10 cellular contexts compared by ENCODE assay signal in the genomic region with DNA sequence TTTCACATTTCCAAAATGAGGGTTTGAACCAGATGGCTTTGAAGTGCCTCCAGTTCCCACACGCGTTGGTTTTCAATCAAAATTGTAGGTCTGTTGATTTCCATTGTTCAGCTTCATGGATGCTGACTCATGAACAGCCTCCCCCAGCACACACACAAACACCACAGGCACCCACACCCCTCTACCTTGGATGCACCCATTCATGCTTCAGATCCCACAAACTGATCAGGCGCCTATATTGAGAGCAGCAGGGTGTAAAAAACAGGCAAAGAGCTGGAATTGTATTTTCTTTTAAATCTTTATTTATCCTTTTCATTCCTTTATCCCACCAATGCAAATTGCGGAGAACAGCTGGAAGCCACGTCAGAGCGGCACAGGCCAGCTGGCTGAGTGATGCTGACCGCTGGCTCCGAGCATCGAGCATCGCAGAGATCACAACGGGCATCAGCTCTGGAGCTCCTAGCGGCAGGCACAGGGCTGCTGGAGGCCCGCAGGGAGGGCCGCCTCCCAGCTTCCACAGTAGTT. TPM values are rescaled to one million over a fixed set of nuclear protein-coding genes. Genes with fewer than 3 reads are reported as not detected.
DNase-seq lines count a peak whose midpoint lies in the region; ATAC-seq and TF ChIP-seq lines count a peak whose summit lies in the region.
"Had no signal": no experiment of that assay in that cellular context is flagged by ENCODE, and none has a peak within 500 bp of the region (broad histone marks: within the 10 kb centered on the region; RNA-seq: fewer than 3 reads in every experiment).

No MANE protein-coding gene starts in this region.

- H3K27me3 ChIP-seq in MG63: no peaks in the 10 kb centered on the region
- H3K27me3 ChIP-seq: breast epithelium had no signal

- peak overlapping the region in 2 of 5 experiments; percentile 40 to 48 for H3K4me3 Mint-ChIP-seq in brain

- H3K4me1 Mint-ChIP-seq in brain: peaks cover 55% of the 10 kb centered on the region

- intact Hi-C loops in left colon (cut with DNase I, micrococcal nuclease): no loop called here

- H3K36me3 ChIP-seq in MG63: no peaks in the 10 kb centered on the region
- H3K36me3 ChIP-seq: breast epithelium had no signal

- no peak for TF ChIP-seq CTCF in brain (conservative IDR thresholded peaks at IDR 0.05)

- H3K9me3 Mint-ChIP-seq in brain: no peaks in the 10 kb centered on the region

- H3K9me3 ChIP-seq in MG63: no peaks in the 10 kb centered on the region
- H3K9me3 ChIP-seq: breast epithelium had no signal

- DNase-seq in Daoy (ENCODE audit: low read depth) (peak; percentile 51), MG63 (peak; percentile 90), midbrain (lab: John Stamatoyannopoulos, UW) (peak; percentile 58), NCI-H128 (lab: John Stamatoyannopoulos, UW; ENCODE audit: unreplicated experiment) (no peak), left colon (no peak), NCI-H1417 treated with DMSO at 0.1 percent for 48 hours (lab: John Stamatoyannopoulos, UW) (no peak)
- DNase-seq in central memory CD4-positive, alpha-beta T cell: no peak
- DNase-seq: NCI-H146 had no signal

- no peak for ATAC-seq in left colon

- peaks cover 8% of the 10 kb centered on the region for H3K27me3 Mint-ChIP-seq in brain

- H3K4me3 ChIP-seq in MG63: no peak overlapping the region
- H3K4me3 ChIP-seq: breast epithelium had no signal

- peak overlapping the region in 4 of 5 experiments; percentile 42 to 87 (median 66) for H3K27ac Mint-ChIP-seq in brain

- H3K36me3 Mint-ChIP-seq in brain: no peaks in the 10 kb centered on the region

RNA-seq across cellular contexts. Expression of a gene that starts 29.3 kb away (rescaled TPM):
- total RNA-seq in Daoy (2014; rRNA removed; shearing (Covaris generic)): 55.1 and 56.2 TPM in 2 replicates
- 36.2 and 40.6 TPM in 2 replicates for total RNA-seq in MG63 (2014; rRNA removed; shearing (Covaris generic); ENCODE audit: low replicate concordance)
- 39.1 TPM for polyA plus RNA-seq in brain (ENCODE audit: insufficient read depth, low read depth, low replicate concordance)
- 10 to 100 TPM; 20.9 to 22.1 TPM for total RNA-seq in left colon

Comparison
In these comparisons a context has a peak if more than half of its experiments do, and no peak if none do; other contexts are left out.
1. DNase-seq: peak in Daoy (single experiment), MG63 (single experiment) and midbrain (single experiment); none in central memory CD4-positive, alpha-beta T cell (single experiment), NCI-H128 (single experiment), left colon (0 of 2) and NCI-H1417 treated with DMSO at 0.1 percent for 48 hours (single experiment).